ENCODE assay signal across 1 cellular context in the genomic region with DNA sequence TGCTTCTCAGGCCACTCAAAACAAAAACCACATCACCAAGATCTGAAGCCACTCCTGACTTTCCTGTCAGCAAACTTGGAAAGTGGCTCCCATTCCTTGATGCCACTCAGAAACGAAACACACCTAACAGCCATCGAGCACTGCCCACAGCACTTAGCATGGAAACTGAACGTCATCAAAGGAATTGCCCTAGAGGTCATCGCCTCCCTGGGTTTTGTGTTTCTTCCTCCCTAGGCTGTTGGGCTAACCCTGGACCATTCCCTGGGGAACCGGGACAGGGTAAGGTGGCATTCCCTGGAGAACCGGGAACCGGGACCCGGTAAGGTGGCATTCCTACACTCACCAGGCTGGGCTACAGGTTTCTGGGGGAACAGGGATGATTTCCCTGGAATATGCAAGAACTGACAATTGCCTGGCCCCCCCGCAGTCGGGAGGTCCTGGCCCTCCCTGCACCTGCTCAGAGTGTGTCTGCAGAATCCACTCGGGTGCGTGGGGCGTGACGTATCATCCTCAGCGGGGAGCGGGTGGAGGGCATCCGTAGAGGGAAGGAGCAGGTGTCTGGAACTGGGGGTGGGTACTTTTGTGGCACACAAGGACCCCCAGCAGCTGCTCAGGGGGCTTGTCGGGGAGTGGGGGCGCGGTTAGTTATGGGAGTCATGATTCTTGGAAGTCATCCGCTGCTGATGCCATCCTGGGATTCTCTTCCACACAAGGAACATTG.
TF ChIP-seq lines count a peak whose summit lies in the region.

No MANE protein-coding gene starts in this region.

TF ChIP-seq in A549, 52 proteins besides CTCF, POLR2A, EP300 and RAD21 (continued from another document):
- TF ChIP-seq, protein P1, sequence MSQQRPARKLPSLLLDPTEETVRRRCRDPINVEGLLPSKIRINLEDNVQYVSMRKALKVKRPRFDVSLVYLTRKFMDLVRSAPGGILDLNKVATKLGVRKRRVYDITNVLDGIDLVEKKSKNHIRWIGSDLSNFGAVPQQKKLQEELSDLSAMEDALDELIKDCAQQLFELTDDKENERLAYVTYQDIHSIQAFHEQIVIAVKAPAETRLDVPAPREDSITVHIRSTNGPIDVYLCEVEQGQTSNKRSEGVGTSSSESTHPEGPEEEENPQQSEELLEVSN (IDR thresholded peaks at IDR 0.05; ENCODE audit: borderline replicate concordance, low read depth), result no peak
- TF ChIP-seq HOXB13 (CRISPR knock-in tag; IDR thresholded peaks at IDR 0.05; ENCODE audit: low read depth) (no peak), NR3C1 (IDR thresholded peaks at IDR 0.05) (no peak)
